In genomic region chr6:157539900-157540752, GRCh38 we compare ENCODE assay signal across 1 cellular context.
TF ChIP-seq lines count a peak whose summit lies in the region.

No MANE protein-coding gene starts in this region.

TF ChIP-seq in HepG2, 621 proteins besides CTCF, POLR2A, EP300 and RAD21 (continued from another document and continues in another):
- TF ChIP-seq SRSF9 (IDR thresholded peaks at IDR 0.05; ENCODE audit: borderline replicate concordance, insufficient read depth, low read depth, low read length, poor library complexity, severe bottlenecking) (no peak), ZHX2 (IDR thresholded peaks at IDR 0.05; ENCODE audit: low read depth) (peak; percentile 64; the same call in 1 of the 2 replicates), ZHX2 (CRISPR knock-in tag; IDR thresholded peaks at IDR 0.05; ENCODE audit: borderline replicate concordance) (no peak), TOPORS (CRISPR knock-in tag; IDR thresholded peaks at IDR 0.05) (peak; percentile 74; the same call in 1 of the 2 replicates), ZBTB25 (CRISPR knock-in tag; IDR thresholded peaks at IDR 0.05) (peak; percentile 62; the same call in 1 of the 2 replicates), ZNF775 (CRISPR knock-in tag; IDR thresholded peaks at IDR 0.05; ENCODE audit: borderline replicate concordance) (no peak), ZNF276 (CRISPR knock-in tag; IDR thresholded peaks at IDR 0.05; ENCODE audit: low read depth) (no peak), ZBTB4 (CRISPR knock-in tag; IDR thresholded peaks at IDR 0.05; ENCODE audit: borderline replicate concordance) (peak; percentile 99), ZNF800 (CRISPR knock-in tag; IDR thresholded peaks at IDR 0.05) (0 out of 2 replicates have a peak, but pooled peaks have one; percentile 48), ZNF451 (CRISPR knock-in tag; IDR thresholded peaks at IDR 0.05) (peak; percentile 88; the same call in 1 of the 2 replicates), AHR (CRISPR knock-in tag; IDR thresholded peaks at IDR 0.05) (no peak; the same call in 1 of the 2 replicates), XBP1 (CRISPR knock-in tag; IDR thresholded peaks at IDR 0.05) (no peak), FOXP1 (IDR thresholded peaks at IDR 0.05) (no peak), FOXP1 (CRISPR knock-in tag; IDR thresholded peaks at IDR 0.05) (peak; percentile 86), ZNF720 (CRISPR knock-in tag; IDR thresholded peaks at IDR 0.05) (no peak), ZKSCAN1 (IDR thresholded peaks at IDR 0.05; ENCODE audit: low read length) (peak; percentile 91), MEIS1 (CRISPR knock-in tag; IDR thresholded peaks at IDR 0.05; ENCODE audit: borderline replicate concordance) (peak; percentile 23; the same call in 1 of the 2 replicates), ZBTB21 (CRISPR knock-in tag; IDR thresholded peaks at IDR 0.05) (no peak), ZUFSP (CRISPR knock-in tag; IDR thresholded peaks at IDR 0.05; ENCODE audit: borderline replicate concordance) (no peak), MAF1 (CRISPR knock-in tag; IDR thresholded peaks at IDR 0.05; ENCODE audit: borderline replicate concordance) (no peak), ZFP62 (CRISPR knock-in tag; IDR thresholded peaks at IDR 0.05) (no peak), GLI4 (CRISPR knock-in tag; IDR thresholded peaks at IDR 0.05; ENCODE audit: borderline replicate concordance) (no peak), ETV5 (CRISPR knock-in tag; IDR thresholded peaks at IDR 0.05; ENCODE audit: borderline replicate concordance) (peak; percentile 81; the same call in 1 of the 2 replicates), ZBTB2 (CRISPR knock-in tag; IDR thresholded peaks at IDR 0.05; ENCODE audit: low read depth) (no peak), SRY (CRISPR knock-in tag; IDR thresholded peaks at IDR 0.05) (peak; percentile 66; the same call in 1 of the 2 replicates), MYC (CRISPR knock-in tag; IDR thresholded peaks at IDR 0.05; ENCODE audit: borderline replicate concordance) (peak; percentile 66; the same call in 1 of the 2 replicates), ZNF605 (CRISPR knock-in tag; IDR thresholded peaks at IDR 0.05) (peak; percentile 96), ZNF333 (CRISPR knock-in tag; IDR thresholded peaks at IDR 0.05; ENCODE audit: borderline replicate concordance) (no peak), E2F1 (CRISPR knock-in tag; IDR thresholded peaks at IDR 0.05) (no peak), ZNF597 (CRISPR knock-in tag; IDR thresholded peaks at IDR 0.05) (no peak), ZNF234 (CRISPR knock-in tag; conservative IDR thresholded peaks at IDR 0.05) (no peak), GPN1 (CRISPR knock-in tag; IDR thresholded peaks at IDR 0.05; ENCODE audit: borderline replicate concordance) (no peak), NFKBIZ (CRISPR knock-in tag; IDR thresholded peaks at IDR 0.05) (peak; percentile 85; the same call in 1 of the 2 replicates), ZNF576 (CRISPR knock-in tag; IDR thresholded peaks at IDR 0.05) (no peak), NR2F1 (CRISPR knock-in tag; IDR thresholded peaks at IDR 0.05) (no peak), BATF2 (CRISPR knock-in tag; IDR thresholded peaks at IDR 0.05) (0 out of 2 replicates have a peak, but pooled peaks have one; percentile 36), RAD51 (IDR thresholded peaks at IDR 0.05; ENCODE audit: borderline replicate concordance) (no peak), ZNF235 (CRISPR knock-in tag; IDR thresholded peaks at IDR 0.05; ENCODE audit: borderline replicate concordance) (no peak), EEA1 (CRISPR knock-in tag; IDR thresholded peaks at IDR 0.05; ENCODE audit: borderline replicate concordance) (no peak), ZNF12 (CRISPR knock-in tag; IDR thresholded peaks at IDR 0.05) (peak; percentile 68)
